27 cellular contexts compared by ENCODE assay signal in the genomic region with DNA sequence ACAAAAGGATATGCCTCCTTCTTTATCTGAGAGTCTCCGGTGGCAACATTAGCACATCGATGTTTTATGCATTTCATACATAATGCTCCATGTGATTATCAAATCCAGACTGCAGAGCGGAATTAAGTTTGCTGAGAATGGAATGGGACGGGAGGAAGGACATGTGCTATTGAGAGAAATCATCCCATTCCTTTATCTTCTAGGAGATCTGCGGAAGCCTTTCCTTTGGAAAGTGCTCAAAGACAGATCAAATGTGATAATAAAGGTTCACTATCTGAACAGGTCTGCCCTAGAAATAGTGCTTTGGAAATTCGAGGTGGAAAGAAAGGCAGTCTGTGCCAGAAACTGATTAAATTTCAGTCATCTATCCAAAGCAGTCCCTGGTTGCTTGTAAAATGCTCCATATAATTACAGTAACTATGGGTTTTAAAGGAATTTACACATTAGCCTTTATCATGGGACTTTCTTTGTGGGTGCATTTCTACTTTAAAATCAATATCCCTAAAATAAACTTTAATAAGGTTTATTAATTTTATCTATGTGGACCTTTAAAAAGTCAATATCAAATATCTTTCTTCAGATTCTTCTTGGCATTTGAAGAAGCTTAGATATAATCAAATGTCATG.
"Had no signal": no experiment of that assay in that cellular context is flagged by ENCODE, and none has a peak within 500 bp of the region (broad histone marks: within the 10 kb centered on the region; RNA-seq: fewer than 3 reads in every experiment).

No MANE protein-coding gene starts in this region.

- H3K36me3 ChIP-seq: gastrocnemius medialis, ovary, sigmoid colon, suprapubic skin, vagina had no signal

- H3K27ac Mint-ChIP-seq: memory B cell; naive thymus-derived CD4-positive, alpha-beta T cell; nephron; stimulated activated memory B cell treated with anti-CD40 and anti-IgM and Interleukin-4, amounts not matched to agents 10 μg/mL and 1 μg/mL and 100 μg/mL, for 72 hours had no signal

- H3K4me3 Mint-ChIP-seq: memory B cell; naive thymus-derived CD4-positive, alpha-beta T cell; nephron; stimulated activated memory B cell treated with anti-CD40 and anti-IgM and Interleukin-4, amounts not matched to agents 10 μg/mL and 1 μg/mL and 100 μg/mL, for 72 hours had no signal

- H3K9me3 ChIP-seq: gastrocnemius medialis, ovary, psoas muscle, sigmoid colon, suprapubic skin, vagina had no signal

- H3K4me1 Mint-ChIP-seq: memory B cell; naive thymus-derived CD4-positive, alpha-beta T cell; nephron; stimulated activated memory B cell treated with anti-CD40 and anti-IgM and Interleukin-4, amounts not matched to agents 10 μg/mL and 1 μg/mL and 100 μg/mL, for 72 hours had no signal

- DNase-seq: dorsolateral prefrontal cortex; effector CD4-positive, alpha-beta T cell; foreskin fibroblast; gastrocnemius medialis; head of caudate nucleus; kidney; midbrain; naive thymus-derived CD4-positive, alpha-beta T cell; occipital lobe; ovary; posterior cingulate gyrus; psoas muscle; right cardiac atrium; sigmoid colon; stimulated activated CD4-positive, alpha-beta T cell treated with anti-CD3 and anti-CD28 coated beads, Interleukin-2, amount 100 ng/mL, for 24 hours; stimulated activated CD4-positive, alpha-beta T cell treated with anti-CD3 and anti-CD28 coated beads, Interleukin-4, amount 100 ng/mL, for 24 hours; stimulated activated naive CD8-positive, alpha-beta T cell treated with anti-CD3 and anti-CD28 coated beads, Interleukin-15, Interleukin-2, amounts not matched to agents 100 U/mL and 50 U/mL, for 24 hours; trophoblast cell had no signal

- H3K4me1 ChIP-seq: gastrocnemius medialis, psoas muscle, sigmoid colon, vagina had no signal

- H3K36me3 Mint-ChIP-seq: memory B cell; naive thymus-derived CD4-positive, alpha-beta T cell; stimulated activated memory B cell treated with anti-CD40 and anti-IgM and Interleukin-4, amounts not matched to agents 10 μg/mL and 1 μg/mL and 100 μg/mL, for 72 hours had no signal

- ATAC-seq: esophagus mucosa; gastrocnemius medialis; left lobe of liver; naive thymus-derived CD4-positive, alpha-beta T cell; psoas muscle; right cardiac atrium; stimulated activated memory B cell treated with anti-CD40 and anti-IgM and Interleukin-4, amounts not matched to agents 10 μg/mL and 1 μg/mL and 100 μg/mL, for 72 hours; stimulated activated naive CD8-positive, alpha-beta T cell treated with anti-CD3 and anti-CD28 coated beads, Interleukin-15, Interleukin-2, amounts not matched to agents 100 U/mL and 50 U/mL, for 24 hours had no signal

- H3K27me3 Mint-ChIP-seq: memory B cell; naive thymus-derived CD4-positive, alpha-beta T cell; stimulated activated memory B cell treated with anti-CD40 and anti-IgM and Interleukin-4, amounts not matched to agents 10 μg/mL and 1 μg/mL and 100 μg/mL, for 72 hours had no signal

- H3K9me3 Mint-ChIP-seq: memory B cell; nephron; stimulated activated memory B cell treated with anti-CD40 and anti-IgM and Interleukin-4, amounts not matched to agents 10 μg/mL and 1 μg/mL and 100 μg/mL, for 72 hours had no signal

- H3K4me3 ChIP-seq: dorsolateral prefrontal cortex, gastrocnemius medialis, lung, ovary, psoas muscle, sigmoid colon, suprapubic skin, vagina had no signal

- H3K27me3 ChIP-seq: dorsolateral prefrontal cortex, gastrocnemius medialis, ovary, sigmoid colon, suprapubic skin, vagina had no signal

- H3K27ac ChIP-seq: dorsolateral prefrontal cortex, epithelial cell of prostate, gastrocnemius medialis, ovary, psoas muscle, sigmoid colon, suprapubic skin, vagina had no signal
